ENCODE assay signal across 14 cellular contexts in genomic region chr20:16601019-16601418, GRCh38.
"Had no signal": no experiment of that assay in that cellular context is flagged by ENCODE, and none has a peak within 500 bp of the region (broad histone marks: within the 10 kb centered on the region; RNA-seq: fewer than 3 reads in every experiment).

No MANE protein-coding gene starts in this region.

- H3K27me3 ChIP-seq: right lobe of liver had no signal

- DNase-seq: activated CD4-positive, alpha-beta T cell treated with anti-CD3 and anti-CD28 coated beads, Interleukin-2, amount 50 U/mL, for 1 hour; activated CD8-positive, alpha-beta memory T cell treated with anti-CD3 and anti-CD28 coated beads for 24 hours; activated naive CD4-positive, alpha-beta T cell; activated naive CD8-positive, alpha-beta T cell treated with anti-CD3 and anti-CD28 coated beads, Interleukin-2, amount 10 ng/mL, durations not matched to agents 7 days and 5 days; endodermal cell; islet precursor cell; naive thymus-derived CD8-positive, alpha-beta T cell; nucleus accumbens; psoas muscle; right lobe of liver; T-cell; T-helper 9 cell had no signal

- H3K4me3 ChIP-seq: psoas muscle, right lobe of liver, smooth muscle cell had no signal

- H3K9me3 ChIP-seq: psoas muscle, right lobe of liver had no signal

- H3K36me3 ChIP-seq: right lobe of liver had no signal

- H3K4me2 ChIP-seq: smooth muscle cell had no signal

- H3K4me1 ChIP-seq: psoas muscle, right lobe of liver had no signal

- ATAC-seq: activated CD4-positive, CD25-positive, alpha-beta regulatory T cell treated with anti-CD3 and anti-CD28 coated beads, Interleukin-2, amount 50 U/mL, for 24 hours; naive thymus-derived CD8-positive, alpha-beta T cell; psoas muscle; right lobe of liver; T-cell had no signal

- H3K27ac ChIP-seq: psoas muscle, right lobe of liver had no signal
